In the genomic region with DNA sequence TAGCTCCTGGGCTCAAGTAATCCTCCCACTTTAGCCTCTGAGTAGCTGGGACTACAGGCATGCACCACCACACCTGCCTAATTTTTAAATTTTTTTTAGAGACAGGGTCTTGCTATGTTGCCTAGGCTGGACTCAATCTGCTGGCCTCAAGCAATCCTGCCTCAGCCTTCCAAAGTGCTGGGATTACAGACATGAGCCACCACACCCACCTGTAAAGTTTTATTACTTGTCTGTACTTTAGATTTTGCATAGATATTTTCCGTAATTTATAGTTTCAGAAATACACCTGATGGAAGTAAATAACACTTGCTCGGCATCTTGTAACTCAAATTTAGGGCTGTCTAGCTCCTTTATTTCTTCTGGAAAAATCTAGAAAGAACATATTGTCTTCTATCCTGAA, we compare ENCODE assay signal across 29 cellular contexts.
"Had no signal": no experiment of that assay in that cellular context is flagged by ENCODE, and none has a peak within 500 bp of the region (broad histone marks: within the 10 kb centered on the region; RNA-seq: fewer than 3 reads in every experiment).

No MANE protein-coding gene starts in this region.

- H3K4me3 Mint-ChIP-seq: natural killer cell; nephron progenitor cell; neural progenitor cell; stimulated activated effector memory CD8-positive, alpha-beta T cell treated with anti-CD3 and anti-CD28 coated beads, Interleukin-12 subunit alpha, Interleukin-12 subunit beta, amount 100 ng/mL, for 72 hours had no signal

- H3K4me1 ChIP-seq: right lobe of liver had no signal

- DNase-seq: heart right ventricle; islet precursor cell; left cardiac atrium; left lung; lower lobe of right lung; mammary epithelial cell; mesenchymal stem cell; naive B cell; natural killer cell; nephron progenitor cell; occipital lobe; ovary; right lobe of liver; stimulated activated CD4-positive, alpha-beta T cell treated with anti-CD3 and anti-CD28 coated beads, Interleukin-12 subunit alpha, Interleukin-12 subunit beta, amount 100 ng/mL, for 4 hours; stimulated activated CD4-positive, alpha-beta T cell treated with anti-CD3 and anti-CD28 coated beads, Interleukin-15, amount 100 ng/mL, for 24 hours; stimulated activated CD4-positive, alpha-beta T cell treated with anti-CD3 and anti-CD28 coated beads, Interleukin-4, amount 100 ng/mL, for 24 hours; stimulated activated naive CD8-positive, alpha-beta T cell treated with anti-CD3 and anti-CD28 coated beads, Interleukin-15, Interleukin-2, amounts not matched to agents 100 U/mL and 50 U/mL, for 24 hours; stomach; testis; thyroid gland; transverse colon; upper lobe of left lung had no signal

- H3K27me3 Mint-ChIP-seq: naive B cell, progenitor cell of endocrine pancreas had no signal

- H3K27ac ChIP-seq: heart right ventricle, hepatocyte, left lung, lower lobe of right lung, neural progenitor cell, neutrophil, ovary, right atrium auricular region, right lobe of liver, stomach, testis, thyroid gland, transverse colon, upper lobe of left lung, vagina had no signal

- H3K36me3 Mint-ChIP-seq: naive B cell; natural killer cell; stimulated activated effector memory CD8-positive, alpha-beta T cell treated with anti-CD3 and anti-CD28 coated beads, Interleukin-12 subunit alpha, Interleukin-12 subunit beta, amount 100 ng/mL, for 72 hours had no signal

- H3K27me3 ChIP-seq: heart right ventricle, hepatocyte, left lung, neural progenitor cell, neutrophil, ovary, right atrium auricular region, right lobe of liver, stomach, testis, thyroid gland, transverse colon, upper lobe of left lung, vagina had no signal

- ATAC-seq: heart right ventricle; left cardiac atrium; left lung; lower lobe of right lung; natural killer cell; right lobe of liver; stimulated activated effector memory CD8-positive, alpha-beta T cell treated with anti-CD3 and anti-CD28 coated beads, Interleukin-12 subunit alpha, Interleukin-12 subunit beta, amount 100 ng/mL, for 72 hours; stimulated activated naive CD8-positive, alpha-beta T cell treated with anti-CD3 and anti-CD28 coated beads, Interleukin-15, Interleukin-2, amounts not matched to agents 100 U/mL and 50 U/mL, for 24 hours had no signal

- H3K9me3 ChIP-seq: heart right ventricle, left lung, lower lobe of right lung, neutrophil, ovary, right atrium auricular region, right lobe of liver, stomach, testis, thyroid gland, transverse colon, upper lobe of left lung, vagina had no signal

- H3K9me3 Mint-ChIP-seq: naive B cell; natural killer cell; nephron progenitor cell; neural progenitor cell; stimulated activated effector memory CD8-positive, alpha-beta T cell treated with anti-CD3 and anti-CD28 coated beads, Interleukin-12 subunit alpha, Interleukin-12 subunit beta, amount 100 ng/mL, for 72 hours had no signal

- H3K4me3 ChIP-seq: heart right ventricle, hepatocyte, left lung, lower lobe of right lung, neural progenitor cell, ovary, right atrium auricular region, right lobe of liver, stomach, testis, thyroid gland, transverse colon, upper lobe of left lung, vagina had no signal

- H3K27ac Mint-ChIP-seq: natural killer cell; neural progenitor cell; progenitor cell of endocrine pancreas; stimulated activated effector memory CD8-positive, alpha-beta T cell treated with anti-CD3 and anti-CD28 coated beads, Interleukin-12 subunit alpha, Interleukin-12 subunit beta, amount 100 ng/mL, for 72 hours had no signal

- H3K36me3 ChIP-seq: heart right ventricle, left lung, lower lobe of right lung, neural progenitor cell, neutrophil, ovary, right atrium auricular region, right lobe of liver, stomach, thyroid gland, transverse colon, upper lobe of left lung, vagina had no signal

- H3K9ac ChIP-seq: neural progenitor cell had no signal
